Comparison of ENCODE assay signal across 1 cellular context in the genomic region with DNA sequence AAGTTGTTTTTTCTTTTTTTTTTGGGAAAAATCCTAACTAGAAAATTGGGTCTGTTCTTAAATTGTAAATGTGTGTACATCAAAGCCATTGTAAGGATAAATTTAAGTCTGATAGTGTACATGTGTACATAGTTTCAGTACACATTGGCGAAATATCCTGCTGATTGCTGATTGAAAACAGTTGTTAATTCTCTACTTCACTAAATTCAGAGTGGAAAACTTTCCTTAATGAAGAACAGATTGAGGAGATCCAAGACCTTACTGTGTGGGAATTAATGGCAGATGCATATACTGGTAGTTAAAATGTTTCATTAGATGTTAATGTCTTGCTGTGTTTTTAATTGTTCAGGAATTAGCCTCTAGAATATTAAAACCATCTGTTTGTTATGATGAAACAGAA.
TF ChIP-seq lines count a peak whose summit lies in the region.

No MANE protein-coding gene starts in this region.

TF ChIP-seq in GM23338, 12 proteins besides CTCF, POLR2A, EP300 and RAD21 (continued from another document):
- TF ChIP-seq, protein P1, sequence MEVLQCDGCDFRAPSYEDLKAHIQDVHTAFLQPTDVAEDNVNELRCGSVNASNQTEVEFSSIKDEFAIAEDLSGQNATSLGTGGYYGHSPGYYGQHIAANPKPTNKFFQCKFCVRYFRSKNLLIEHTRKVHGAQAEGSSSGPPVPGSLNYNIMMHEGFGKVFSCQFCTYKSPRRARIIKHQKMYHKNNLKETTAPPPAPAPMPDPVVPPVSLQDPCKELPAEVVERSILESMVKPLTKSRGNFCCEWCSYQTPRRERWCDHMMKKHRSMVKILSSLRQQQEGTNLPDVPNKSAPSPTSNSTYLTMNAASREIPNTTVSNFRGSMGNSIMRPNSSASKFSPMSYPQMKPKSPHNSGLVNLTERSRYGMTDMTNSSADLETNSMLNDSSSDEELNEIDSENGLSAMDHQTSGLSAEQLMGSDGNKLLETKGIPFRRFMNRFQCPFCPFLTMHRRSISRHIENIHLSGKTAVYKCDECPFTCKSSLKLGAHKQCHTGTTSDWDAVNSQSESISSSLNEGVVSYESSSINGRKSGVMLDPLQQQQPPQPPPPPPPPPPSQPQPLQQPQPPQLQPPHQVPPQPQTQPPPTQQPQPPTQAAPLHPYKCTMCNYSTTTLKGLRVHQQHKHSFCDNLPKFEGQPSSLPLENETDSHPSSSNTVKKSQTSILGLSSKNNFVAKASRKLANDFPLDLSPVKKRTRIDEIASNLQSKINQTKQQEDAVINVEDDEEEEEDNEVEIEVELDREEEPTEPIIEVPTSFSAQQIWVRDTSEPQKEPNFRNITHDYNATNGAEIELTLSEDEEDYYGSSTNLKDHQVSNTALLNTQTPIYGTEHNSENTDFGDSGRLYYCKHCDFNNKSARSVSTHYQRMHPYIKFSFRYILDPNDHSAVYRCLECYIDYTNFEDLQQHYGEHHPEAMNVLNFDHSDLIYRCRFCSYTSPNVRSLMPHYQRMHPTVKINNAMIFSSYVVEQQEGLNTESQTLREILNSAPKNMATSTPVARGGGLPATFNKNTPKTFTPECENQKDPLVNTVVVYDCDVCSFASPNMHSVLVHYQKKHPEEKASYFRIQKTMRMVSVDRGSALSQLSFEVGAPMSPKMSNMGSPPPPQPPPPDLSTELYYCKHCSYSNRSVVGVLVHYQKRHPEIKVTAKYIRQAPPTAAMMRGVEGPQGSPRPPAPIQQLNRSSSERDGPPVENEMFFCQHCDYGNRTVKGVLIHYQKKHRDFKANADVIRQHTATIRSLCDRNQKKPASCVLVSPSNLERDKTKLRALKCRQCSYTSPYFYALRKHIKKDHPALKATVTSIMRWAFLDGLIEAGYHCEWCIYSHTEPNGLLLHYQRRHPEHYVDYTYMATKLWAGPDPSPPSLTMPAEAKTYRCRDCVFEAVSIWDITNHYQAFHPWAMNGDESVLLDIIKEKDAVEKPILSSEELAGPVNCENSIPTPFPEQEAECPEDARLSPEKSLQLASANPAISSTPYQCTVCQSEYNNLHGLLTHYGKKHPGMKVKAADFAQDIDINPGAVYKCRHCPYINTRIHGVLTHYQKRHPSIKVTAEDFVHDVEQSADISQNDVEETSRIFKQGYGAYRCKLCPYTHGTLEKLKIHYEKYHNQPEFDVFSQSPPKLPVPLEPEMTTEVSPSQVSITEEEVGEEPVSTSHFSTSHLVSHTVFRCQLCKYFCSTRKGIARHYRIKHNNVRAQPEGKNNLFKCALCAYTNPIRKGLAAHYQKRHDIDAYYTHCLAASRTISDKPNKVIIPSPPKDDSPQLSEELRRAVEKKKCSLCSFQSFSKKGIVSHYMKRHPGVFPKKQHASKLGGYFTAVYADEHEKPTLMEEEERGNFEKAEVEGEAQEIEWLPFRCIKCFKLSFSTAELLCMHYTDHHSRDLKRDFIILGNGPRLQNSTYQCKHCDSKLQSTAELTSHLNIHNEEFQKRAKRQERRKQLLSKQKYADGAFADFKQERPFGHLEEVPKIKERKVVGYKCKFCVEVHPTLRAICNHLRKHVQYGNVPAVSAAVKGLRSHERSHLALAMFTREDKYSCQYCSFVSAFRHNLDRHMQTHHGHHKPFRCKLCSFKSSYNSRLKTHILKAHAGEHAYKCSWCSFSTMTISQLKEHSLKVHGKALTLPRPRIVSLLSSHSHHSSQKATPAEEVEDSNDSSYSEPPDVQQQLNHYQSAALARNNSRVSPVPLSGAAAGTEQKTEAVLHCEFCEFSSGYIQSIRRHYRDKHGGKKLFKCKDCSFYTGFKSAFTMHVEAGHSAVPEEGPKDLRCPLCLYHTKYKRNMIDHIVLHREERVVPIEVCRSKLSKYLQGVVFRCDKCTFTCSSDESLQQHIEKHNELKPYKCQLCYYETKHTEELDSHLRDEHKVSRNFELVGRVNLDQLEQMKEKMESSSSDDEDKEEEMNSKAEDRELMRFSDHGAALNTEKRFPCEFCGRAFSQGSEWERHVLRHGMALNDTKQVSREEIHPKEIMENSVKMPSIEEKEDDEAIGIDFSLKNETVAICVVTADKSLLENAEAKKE (CRISPR knock-in tag; IDR thresholded peaks at IDR 0.05) = no peak
- no peak for TF ChIP-seq JUNB (IDR thresholded peaks at IDR 0.05; ENCODE audit: unreplicated experiment)
